30 cellular contexts compared by ENCODE assay signal in the genomic region with DNA sequence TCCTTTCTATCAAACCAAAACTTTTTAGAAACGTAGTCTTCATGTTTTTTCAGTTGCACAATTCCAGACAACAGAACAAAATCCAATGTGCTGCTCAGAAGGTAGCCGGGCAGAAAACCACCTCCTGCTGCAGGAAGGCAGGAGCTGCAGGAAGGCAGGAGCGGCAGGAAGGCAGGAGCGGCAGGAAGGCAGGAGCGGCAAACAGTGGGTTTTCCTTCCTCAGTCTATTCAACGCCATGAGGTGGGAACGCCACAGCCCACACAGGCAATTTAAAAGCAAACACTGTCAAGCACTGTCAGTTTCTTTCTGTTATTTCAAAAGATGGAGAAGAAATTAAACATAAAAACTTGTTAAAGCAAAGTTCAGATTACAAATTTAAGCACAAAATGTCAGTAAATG.
"Had no signal": no experiment of that assay in that cellular context is flagged by ENCODE, and none has a peak within 500 bp of the region (broad histone marks: within the 10 kb centered on the region; RNA-seq: fewer than 3 reads in every experiment).

No MANE protein-coding gene starts in this region.

- ATAC-seq: activated CD4-positive, alpha-beta T cell treated with anti-CD3 and anti-CD28 coated beads for 36 hours; activated CD8-positive, alpha-beta memory T cell treated with anti-CD3 and anti-CD28 coated beads, Interleukin-2, amount 10 ng/mL, durations not matched to agents 7 days and 5 days; activated CD8-positive, alpha-beta T cell treated with anti-CD3 and anti-CD28 coated beads, Interleukin-2, amount 10 ng/mL, durations not matched to agents 7 days and 5 days; activated naive CD8-positive, alpha-beta T cell treated with anti-CD3 and anti-CD28 coated beads, Interleukin-2, amount 50 U/mL, for 24 hours; body of pancreas; effector memory CD8-positive, alpha-beta T cell; gastroesophageal sphincter had no signal

- H3K27ac ChIP-seq: adrenal gland, body of pancreas, esophagus squamous epithelium, gastroesophageal sphincter had no signal

- H3K4me3 ChIP-seq: adrenal gland, body of pancreas, esophagus squamous epithelium, gastroesophageal sphincter had no signal

- H3K36me3 Mint-ChIP-seq: activated CD4-positive, alpha-beta memory T cell treated with anti-CD3 and anti-CD28 coated beads for 36 hours; activated CD8-positive, alpha-beta memory T cell treated with anti-CD3 and anti-CD28 coated beads, Interleukin-2, amount 10 ng/mL, durations not matched to agents 7 days and 5 days; activated naive CD4-positive, alpha-beta T cell treated with anti-CD3 and anti-CD28 coated beads, Interleukin-2, amount 50 U/mL, for 24 hours; activated naive CD8-positive, alpha-beta T cell treated with anti-CD3 and anti-CD28 coated beads for 36 hours had no signal

- H3K27me3 Mint-ChIP-seq: activated CD4-positive, alpha-beta memory T cell treated with anti-CD3 and anti-CD28 coated beads for 36 hours; activated CD4-positive, alpha-beta T cell treated with anti-CD3 and anti-CD28 coated beads for 36 hours; activated CD4-positive, alpha-beta T cell treated with anti-CD3 and anti-CD28 coated beads, Interleukin-2, amount 10 ng/mL, durations not matched to agents 24 days and 14 days; activated CD8-positive, alpha-beta memory T cell treated with anti-CD3 and anti-CD28 coated beads, Interleukin-2, amount 10 ng/mL, durations not matched to agents 7 days and 5 days; activated naive CD4-positive, alpha-beta T cell treated with anti-CD3 and anti-CD28 coated beads, Interleukin-2, amount 50 U/mL, for 24 hours; activated naive CD8-positive, alpha-beta T cell treated with anti-CD3 and anti-CD28 coated beads for 36 hours; activated naive CD8-positive, alpha-beta T cell treated with anti-CD3 and anti-CD28 coated beads, Interleukin-2, amount 50 U/mL, for 24 hours had no signal

- H3K4me3 Mint-ChIP-seq: activated CD4-positive, alpha-beta memory T cell treated with anti-CD3 and anti-CD28 coated beads for 36 hours; activated CD4-positive, alpha-beta T cell treated with anti-CD3 and anti-CD28 coated beads for 36 hours; activated CD4-positive, alpha-beta T cell treated with anti-CD3 and anti-CD28 coated beads, Interleukin-2, amount 10 ng/mL, durations not matched to agents 24 days and 14 days; activated CD8-positive, alpha-beta memory T cell treated with anti-CD3 and anti-CD28 coated beads, Interleukin-2, amount 10 ng/mL, durations not matched to agents 7 days and 5 days; activated CD8-positive, alpha-beta T cell treated with anti-CD3 and anti-CD28 coated beads, Interleukin-2, amount 10 ng/mL, durations not matched to agents 7 days and 5 days; activated naive CD4-positive, alpha-beta T cell treated with anti-CD3 and anti-CD28 coated beads for 36 hours; activated naive CD4-positive, alpha-beta T cell treated with anti-CD3 and anti-CD28 coated beads, Interleukin-2, amount 50 U/mL, for 24 hours; activated naive CD8-positive, alpha-beta T cell treated with anti-CD3 and anti-CD28 coated beads for 36 hours; activated naive CD8-positive, alpha-beta T cell treated with anti-CD3 and anti-CD28 coated beads, Interleukin-2, amount 50 U/mL, for 24 hours; activated T-helper 1 cell treated with anti-CD3 and anti-CD28 coated beads, Interleukin-12 subunit alpha, Interleukin-12 subunit beta, Interleukin-2, Interleukin-4 antibody, amounts not matched to agents 30 ng/mL and 10 ng/mL and 1 ng/mL, durations not matched to agents 14 hours and 24 hours and 36 hours; effector memory CD8-positive, alpha-beta T cell had no signal

- H3K27me3 ChIP-seq: adrenal gland, body of pancreas, esophagus squamous epithelium, gastroesophageal sphincter had no signal

- H3K4me1 ChIP-seq: adrenal gland, body of pancreas, esophagus squamous epithelium, gastroesophageal sphincter had no signal

- H3K36me3 ChIP-seq: adrenal gland, esophagus squamous epithelium, gastroesophageal sphincter had no signal

- H3K27ac Mint-ChIP-seq: activated CD4-positive, alpha-beta memory T cell treated with anti-CD3 and anti-CD28 coated beads for 36 hours; activated CD4-positive, alpha-beta T cell treated with anti-CD3 and anti-CD28 coated beads for 36 hours; activated CD4-positive, alpha-beta T cell treated with anti-CD3 and anti-CD28 coated beads, Interleukin-2, amount 10 ng/mL, durations not matched to agents 24 days and 14 days; activated CD8-positive, alpha-beta memory T cell treated with anti-CD3 and anti-CD28 coated beads, Interleukin-2, amount 10 ng/mL, durations not matched to agents 7 days and 5 days; activated CD8-positive, alpha-beta T cell treated with anti-CD3 and anti-CD28 coated beads, Interleukin-2, amount 10 ng/mL, durations not matched to agents 7 days and 5 days; activated naive CD4-positive, alpha-beta T cell treated with anti-CD3 and anti-CD28 coated beads for 36 hours; activated naive CD4-positive, alpha-beta T cell treated with anti-CD3 and anti-CD28 coated beads, Interleukin-2, amount 50 U/mL, for 24 hours; activated naive CD8-positive, alpha-beta T cell treated with anti-CD3 and anti-CD28 coated beads for 36 hours; activated naive CD8-positive, alpha-beta T cell treated with anti-CD3 and anti-CD28 coated beads, Interleukin-2, amount 50 U/mL, for 24 hours; activated T-helper 1 cell treated with anti-CD3 and anti-CD28 coated beads, Interleukin-12 subunit alpha, Interleukin-12 subunit beta, Interleukin-2, Interleukin-4 antibody, amounts not matched to agents 30 ng/mL and 10 ng/mL and 1 ng/mL, durations not matched to agents 14 hours and 24 hours and 36 hours; activated T-helper 2 cell treated with anti-CD3 and anti-CD28 coated beads, Interferon-gamma antibody, Interleukin-2, Interleukin-4, amounts not matched to agents 10 μg/mL and 5 μg/mL and 100 μg/mL, durations not matched to agents 14 hours and 24 hours and 36 hours; effector memory CD8-positive, alpha-beta T cell had no signal

- H3K4me1 Mint-ChIP-seq: activated CD4-positive, alpha-beta T cell treated with anti-CD3 and anti-CD28 coated beads for 36 hours; activated CD4-positive, alpha-beta T cell treated with anti-CD3 and anti-CD28 coated beads, Interleukin-2, amount 10 ng/mL, durations not matched to agents 24 days and 14 days; activated CD8-positive, alpha-beta memory T cell treated with anti-CD3 and anti-CD28 coated beads, Interleukin-2, amount 10 ng/mL, durations not matched to agents 7 days and 5 days; activated naive CD4-positive, alpha-beta T cell treated with anti-CD3 and anti-CD28 coated beads, Interleukin-2, amount 50 U/mL, for 24 hours; activated naive CD8-positive, alpha-beta T cell treated with anti-CD3 and anti-CD28 coated beads for 36 hours; activated naive CD8-positive, alpha-beta T cell treated with anti-CD3 and anti-CD28 coated beads, Interleukin-2, amount 50 U/mL, for 24 hours had no signal

- DNase-seq: activated CD4-positive, alpha-beta memory T cell treated with anti-CD3 and anti-CD28 coated beads for 36 hours; activated CD4-positive, alpha-beta T cell treated with anti-CD3 and anti-CD28 coated beads for 36 hours; activated CD4-positive, CD25-positive, alpha-beta regulatory T cell; activated CD4-positive, CD25-positive, alpha-beta regulatory T cell treated with anti-CD3 and anti-CD28 coated beads, Interleukin-2, amount 50 U/mL, for 72 hours; activated CD8-positive, alpha-beta memory T cell treated with anti-CD3 and anti-CD28 coated beads, Interleukin-2, amount 10 ng/mL, durations not matched to agents 7 days and 5 days; activated CD8-positive, alpha-beta memory T cell treated with anti-CD3 and anti-CD28 coated beads, Interleukin-2, amount 50 U/mL, for 4 hours; activated CD8-positive, alpha-beta T cell treated with anti-CD3 and anti-CD28 coated beads, Interleukin-2, amount 10 ng/mL, durations not matched to agents 7 days and 5 days; activated effector memory CD4-positive, alpha-beta T cell treated with anti-CD3 and anti-CD28 coated beads, Interleukin-2, amount 50 U/mL, for 16 hours; activated naive CD4-positive, alpha-beta T cell treated with anti-CD3 and anti-CD28 coated beads for 36 hours; activated naive CD8-positive, alpha-beta T cell treated with anti-CD3 and anti-CD28 coated beads for 36 hours; activated naive CD8-positive, alpha-beta T cell treated with anti-CD3 and anti-CD28 coated beads, Interleukin-2, amount 50 U/mL, for 24 hours; activated T-cell treated with anti-CD3 and anti-CD28 coated beads, Interleukin-2, amount 50 U/mL, for 1 hour; activated T-cell treated with anti-CD3 and anti-CD28 coated beads, Interleukin-2, amount 50 U/mL, for 48 hours; adrenal gland; amygdala; aorta; body of pancreas; cortex of kidney; dermis blood vessel endothelial cell; effector CD4-positive, alpha-beta T cell; effector memory CD8-positive, alpha-beta T cell; erythroblast; esophagus squamous epithelium; foreskin melanocyte; T-helper 2 cell had no signal

- H3K9me3 Mint-ChIP-seq: activated CD4-positive, alpha-beta memory T cell treated with anti-CD3 and anti-CD28 coated beads for 36 hours; activated CD4-positive, alpha-beta T cell treated with anti-CD3 and anti-CD28 coated beads, Interleukin-2, amount 10 ng/mL, durations not matched to agents 24 days and 14 days; activated naive CD4-positive, alpha-beta T cell treated with anti-CD3 and anti-CD28 coated beads for 36 hours; activated naive CD4-positive, alpha-beta T cell treated with anti-CD3 and anti-CD28 coated beads, Interleukin-2, amount 50 U/mL, for 24 hours; activated naive CD8-positive, alpha-beta T cell treated with anti-CD3 and anti-CD28 coated beads for 36 hours; activated naive CD8-positive, alpha-beta T cell treated with anti-CD3 and anti-CD28 coated beads, Interleukin-2, amount 50 U/mL, for 24 hours; activated T-helper 1 cell treated with anti-CD3 and anti-CD28 coated beads, Interleukin-12 subunit alpha, Interleukin-12 subunit beta, Interleukin-2, Interleukin-4 antibody, amounts not matched to agents 30 ng/mL and 10 ng/mL and 1 ng/mL, durations not matched to agents 14 hours and 24 hours and 36 hours; activated T-helper 2 cell treated with anti-CD3 and anti-CD28 coated beads, Interferon-gamma antibody, Interleukin-2, Interleukin-4, amounts not matched to agents 10 μg/mL and 5 μg/mL and 100 μg/mL, durations not matched to agents 14 hours and 24 hours and 36 hours had no signal

- H3K9me3 ChIP-seq: adrenal gland, body of pancreas, esophagus squamous epithelium, gastroesophageal sphincter had no signal
